25 cellular contexts compared by ENCODE assay signal in genomic region chr2:202208526-202208925, GRCh38.
"Had no signal": no experiment of that assay in that cellular context is flagged by ENCODE, and none has a peak within 500 bp of the region (broad histone marks: within the 10 kb centered on the region; RNA-seq: fewer than 3 reads in every experiment).

No MANE protein-coding gene starts in this region.

- H3K27ac ChIP-seq: adrenal gland, body of pancreas had no signal

- H3K4me3 Mint-ChIP-seq: activated CD4-positive, alpha-beta memory T cell treated with anti-CD3 and anti-CD28 coated beads, Interleukin-2, amount 10 ng/mL, durations not matched to agents 7 days and 5 days; activated CD4-positive, alpha-beta T cell treated with anti-CD3 and anti-CD28 coated beads, Interleukin-2, amount 10 ng/mL, durations not matched to agents 7 days and 5 days; activated naive CD4-positive, alpha-beta T cell treated with anti-CD3 and anti-CD28 coated beads, Interleukin-2, amount 10 ng/mL, durations not matched to agents 7 days and 5 days; activated naive CD8-positive, alpha-beta T cell treated with anti-CD3 and anti-CD28 coated beads, Interleukin-2, amount 50 U/mL, for 24 hours; activated T-cell treated with anti-CD3 and anti-CD28 coated beads, Interleukin-2, amount 50 U/mL, for 24 hours; activated T-cell treated with anti-CD3 and anti-CD28 coated beads, Interleukin-2, amount 50 U/mL, for 72 hours had no signal

- ATAC-seq: activated naive CD4-positive, alpha-beta T cell treated with anti-CD3 and anti-CD28 coated beads, Interleukin-2, amount 50 U/mL, for 72 hours; activated naive CD8-positive, alpha-beta T cell treated with anti-CD3 and anti-CD28 coated beads, Interleukin-2, amount 50 U/mL, for 24 hours; activated T-cell treated with anti-CD3 and anti-CD28 coated beads, Interleukin-2, amount 50 U/mL, for 72 hours; body of pancreas; esophagus mucosa had no signal

- H3K4me3 ChIP-seq: adrenal gland, body of pancreas had no signal

- H3K4me1 ChIP-seq: adrenal gland, body of pancreas had no signal

- H3K9me3 ChIP-seq: adrenal gland, body of pancreas had no signal

- H3K27ac Mint-ChIP-seq: activated CD4-positive, alpha-beta memory T cell treated with anti-CD3 and anti-CD28 coated beads, Interleukin-2, amount 10 ng/mL, durations not matched to agents 7 days and 5 days; activated CD4-positive, alpha-beta T cell treated with anti-CD3 and anti-CD28 coated beads, Interleukin-2, amount 10 ng/mL, durations not matched to agents 7 days and 5 days; activated naive CD4-positive, alpha-beta T cell treated with anti-CD3 and anti-CD28 coated beads, Interleukin-2, amount 10 ng/mL, durations not matched to agents 7 days and 5 days; activated naive CD4-positive, alpha-beta T cell treated with anti-CD3 and anti-CD28 coated beads, Interleukin-2, amount 50 U/mL, for 72 hours; activated naive CD8-positive, alpha-beta T cell treated with anti-CD3 and anti-CD28 coated beads, Interleukin-2, amount 50 U/mL, for 24 hours; activated T-cell treated with anti-CD3 and anti-CD28 coated beads, Interleukin-2, amount 50 U/mL, for 24 hours; activated T-cell treated with anti-CD3 and anti-CD28 coated beads, Interleukin-2, amount 50 U/mL, for 72 hours had no signal

- H3K9me3 Mint-ChIP-seq: activated CD4-positive, alpha-beta memory T cell treated with anti-CD3 and anti-CD28 coated beads, Interleukin-2, amount 10 ng/mL, durations not matched to agents 7 days and 5 days; activated CD4-positive, alpha-beta T cell treated with anti-CD3 and anti-CD28 coated beads, Interleukin-2, amount 10 ng/mL, durations not matched to agents 7 days and 5 days; activated naive CD4-positive, alpha-beta T cell treated with anti-CD3 and anti-CD28 coated beads, Interleukin-2, amount 10 ng/mL, durations not matched to agents 7 days and 5 days; activated naive CD4-positive, alpha-beta T cell treated with anti-CD3 and anti-CD28 coated beads, Interleukin-2, amount 50 U/mL, for 72 hours; activated naive CD8-positive, alpha-beta T cell treated with anti-CD3 and anti-CD28 coated beads, Interleukin-2, amount 50 U/mL, for 24 hours; activated T-cell treated with anti-CD3 and anti-CD28 coated beads, Interleukin-2, amount 50 U/mL, for 24 hours; activated T-cell treated with anti-CD3 and anti-CD28 coated beads, Interleukin-2, amount 50 U/mL, for 72 hours had no signal

- DNase-seq: activated CD4-positive, alpha-beta memory T cell treated with anti-CD3 and anti-CD28 coated beads, Interleukin-2, amount 10 ng/mL, durations not matched to agents 7 days and 5 days; activated CD4-positive, alpha-beta T cell treated with anti-CD3 and anti-CD28 coated beads for 1 hour; activated CD4-positive, alpha-beta T cell treated with anti-CD3 and anti-CD28 coated beads for 4 hours; activated CD4-positive, alpha-beta T cell treated with anti-CD3 and anti-CD28 coated beads, Interleukin-2, amount 10 ng/mL, durations not matched to agents 7 days and 5 days; activated CD4-positive, alpha-beta T cell treated with anti-CD3 and anti-CD28 coated beads, Interleukin-2, amount 50 U/mL, for 4 hours; activated CD8-positive, alpha-beta memory T cell treated with anti-CD3 and anti-CD28 coated beads, Interleukin-2, amount 50 U/mL, for 48 hours; activated gamma-delta T cell; activated naive CD4-positive, alpha-beta T cell; activated naive CD4-positive, alpha-beta T cell treated with anti-CD3 and anti-CD28 coated beads, Interleukin-2, amount 10 ng/mL, durations not matched to agents 7 days and 5 days; activated naive CD8-positive, alpha-beta T cell treated with anti-CD3 and anti-CD28 coated beads, Interleukin-2, amount 50 U/mL, for 24 hours; activated T-cell treated with anti-CD3 and anti-CD28 coated beads for 4 hours; activated T-cell treated with anti-CD3 and anti-CD28 coated beads, Interleukin-2, amount 50 U/mL, for 24 hours; activated T-cell treated with anti-CD3 and anti-CD28 coated beads, Interleukin-2, amount 50 U/mL, for 72 hours; adrenal gland; amygdala; aorta; body of pancreas; caudate nucleus; cortex of kidney; effector CD8-positive, alpha-beta T cell; foreskin fibroblast; head of caudate nucleus; T-helper 2 cell had no signal

- H3K4me1 Mint-ChIP-seq: activated CD4-positive, alpha-beta memory T cell treated with anti-CD3 and anti-CD28 coated beads, Interleukin-2, amount 10 ng/mL, durations not matched to agents 7 days and 5 days; activated CD4-positive, alpha-beta T cell treated with anti-CD3 and anti-CD28 coated beads, Interleukin-2, amount 10 ng/mL, durations not matched to agents 7 days and 5 days; activated naive CD4-positive, alpha-beta T cell treated with anti-CD3 and anti-CD28 coated beads, Interleukin-2, amount 10 ng/mL, durations not matched to agents 7 days and 5 days; activated naive CD8-positive, alpha-beta T cell treated with anti-CD3 and anti-CD28 coated beads, Interleukin-2, amount 50 U/mL, for 24 hours had no signal

- H3K27me3 Mint-ChIP-seq: activated CD4-positive, alpha-beta memory T cell treated with anti-CD3 and anti-CD28 coated beads, Interleukin-2, amount 10 ng/mL, durations not matched to agents 7 days and 5 days; activated CD4-positive, alpha-beta T cell treated with anti-CD3 and anti-CD28 coated beads, Interleukin-2, amount 10 ng/mL, durations not matched to agents 7 days and 5 days; activated naive CD4-positive, alpha-beta T cell treated with anti-CD3 and anti-CD28 coated beads, Interleukin-2, amount 10 ng/mL, durations not matched to agents 7 days and 5 days; activated naive CD8-positive, alpha-beta T cell treated with anti-CD3 and anti-CD28 coated beads, Interleukin-2, amount 50 U/mL, for 24 hours; activated T-cell treated with anti-CD3 and anti-CD28 coated beads, Interleukin-2, amount 50 U/mL, for 24 hours had no signal

- H3K27me3 ChIP-seq: adrenal gland, body of pancreas had no signal
